24 cellular contexts compared by ENCODE assay signal in the genomic region with DNA sequence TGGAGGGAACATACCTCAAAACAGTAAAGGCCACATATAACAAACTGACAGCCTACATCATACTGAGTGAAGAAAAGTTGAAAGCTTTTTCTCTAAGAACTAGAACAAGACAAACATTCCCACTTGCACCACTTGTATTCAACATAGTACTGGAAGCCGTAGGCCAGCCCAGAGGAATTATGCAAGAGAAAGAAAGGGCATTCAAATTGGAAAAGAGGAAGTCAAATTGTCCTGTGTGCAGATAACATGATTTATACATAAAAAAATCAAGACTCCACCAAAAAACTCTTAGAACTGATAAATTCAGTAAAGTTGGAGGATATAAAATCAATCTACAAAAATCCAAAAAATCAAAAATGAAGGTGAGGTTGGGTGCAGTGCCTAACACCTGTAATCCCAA.
"Had no signal": no experiment of that assay in that cellular context is flagged by ENCODE, and none has a peak within 500 bp of the region (broad histone marks: within the 10 kb centered on the region; RNA-seq: fewer than 3 reads in every experiment).

No MANE protein-coding gene starts in this region.

- DNase-seq: activated CD4-positive, alpha-beta T cell treated with anti-CD3 and anti-CD28 coated beads for 36 hours; activated CD4-positive, CD25-positive, alpha-beta regulatory T cell; activated CD8-positive, alpha-beta memory T cell treated with anti-CD3 and anti-CD28 coated beads, Interleukin-2, amount 10 ng/mL, durations not matched to agents 7 days and 5 days; activated CD8-positive, alpha-beta T cell treated with anti-CD3 and anti-CD28 coated beads, Interleukin-2, amount 10 ng/mL, durations not matched to agents 7 days and 5 days; activated naive CD4-positive, alpha-beta T cell treated with Interleukin-2 at 50 U/mL for 16 hours; activated naive CD8-positive, alpha-beta T cell treated with anti-CD3 and anti-CD28 coated beads for 36 hours; activated T-cell treated with anti-CD3 and anti-CD28 coated beads, Interleukin-2, amount 50 U/mL, for 72 hours; adrenal gland; aorta; body of pancreas; cerebellar nuclear complex; colonic mucosa; effector memory CD4-positive, alpha-beta T cell; erythroblast; gastrocnemius medialis; glutamatergic neuron; left lung; lower lobe of right lung; mesenchymal stem cell; naive thymus-derived CD8-positive, alpha-beta T cell; nucleus accumbens; psoas muscle; stimulated activated CD4-positive, alpha-beta T cell treated with anti-CD3 and anti-CD28 coated beads, Interleukin-1b, Interleukin-23, amount 100 ng/mL, for 48 hours; stimulated activated naive CD4-positive, alpha-beta T cell had no signal

- ATAC-seq: activated CD4-positive, alpha-beta T cell treated with anti-CD3 and anti-CD28 coated beads for 36 hours; activated CD8-positive, alpha-beta memory T cell treated with anti-CD3 and anti-CD28 coated beads, Interleukin-2, amount 10 ng/mL, durations not matched to agents 7 days and 5 days; activated CD8-positive, alpha-beta T cell treated with anti-CD3 and anti-CD28 coated beads, Interleukin-2, amount 10 ng/mL, durations not matched to agents 7 days and 5 days; activated T-cell treated with anti-CD3 and anti-CD28 coated beads, Interleukin-2, amount 50 U/mL, for 72 hours; body of pancreas; gastrocnemius medialis; left lung; lower lobe of right lung; naive thymus-derived CD8-positive, alpha-beta T cell; psoas muscle had no signal
